In genomic region chr4:20422398-20422797, GRCh38 we compare ENCODE assay signal across 8 cellular contexts.
A peak's percentile ranks its signal among the peaks of the same experiment; 100 is the strongest.
DNase-seq lines count a peak whose midpoint lies in the region; ATAC-seq and TF ChIP-seq lines count a peak whose summit lies in the region.

No MANE protein-coding gene starts in this region.

- no peaks in the 10 kb centered on the region for H3K36me3 Mint-ChIP-seq in natural killer cell
- H3K36me3 Mint-ChIP-seq in natural killer cell treated with Interleukin-12 subunit alpha and Interleukin-12 subunit beta and Interleukin-15 and Interleukin-18, amount 100 ng/mL, for 72 hours: no peaks in the 10 kb centered on the region

- H3K4me1 ChIP-seq in SJCRH30 (no peaks in the 10 kb centered on the region), right lobe of liver (no peaks in the 10 kb centered on the region), upper lobe of right lung (peaks cover 7% of the 10 kb centered on the region)

- no peaks in the 10 kb centered on the region for H3K9me3 ChIP-seq in SJCRH30 (replicated peaks)
- no peaks in the 10 kb centered on the region for H3K9me3 ChIP-seq in right lobe of liver
- no peaks in the 10 kb centered on the region for H3K9me3 ChIP-seq in upper lobe of right lung

- 0% methylated on average over 2 of the region's 2 CpGs for WGBS in right lobe of liver (ENCODE audit: insufficient coverage, low coverage, low lambda C conversion rate, missing lambda C conversion rate)

- H3K27ac Mint-ChIP-seq in natural killer cell: no peak overlapping the region
- no peak overlapping the region for H3K27ac Mint-ChIP-seq in natural killer cell treated with Interleukin-12 subunit alpha and Interleukin-12 subunit beta and Interleukin-15 and Interleukin-18, amount 100 ng/mL, for 72 hours

- H3K27ac ChIP-seq in SJCRH30 (no peak overlapping the region), right lobe of liver (no peak overlapping the region), upper lobe of right lung (no peak overlapping the region)

- DNase-seq in natural killer cell (no peak), HEK293T (ENCODE audit: extremely low spot score) (peak; percentile 43), SJCRH30 (peak; percentile 47 to 68), cardiac fibroblast (ENCODE audit: low read depth in 2 of 2) (peak; percentile 73 to 79), right lobe of liver (peak in 2 of 3 donors; percentile 17 to 52), upper lobe of right lung (no peak)
- no peak for DNase-seq in natural killer cell treated with Interleukin-12 subunit alpha and Interleukin-12 subunit beta and Interleukin-15 and Interleukin-18, amount 100 ng/mL, for 72 hours (ENCODE audit: low spot score)

- peak; percentile 33 to 65 (median 60) for ATAC-seq in natural killer cell
- no peak for ATAC-seq in natural killer cell treated with Interleukin-12 subunit alpha and Interleukin-12 subunit beta and Interleukin-15 and Interleukin-18, amount 100 ng/mL, for 72 hours
- peak; percentile 86 to 93 (median 90) for ATAC-seq in right lobe of liver
- peak; percentile 90 for ATAC-seq in upper lobe of right lung

- intact Hi-C loops in natural killer cell (cut with micrococcal nuclease): no loop called here
- intact Hi-C loops in right lobe of liver (cut with DNase I): loop anchor here (10.0 kb wide), 2 partner anchors 122 to 262 kb away; no protein-coding TSS in a partner anchor
- intact Hi-C loops in upper lobe of right lung (cut with DNase I): loop anchor here (10.0 kb wide), 1 partner anchor 262 kb away; no protein-coding TSS in a partner anchor

- no peak for TF ChIP-seq POLR2A in right lobe of liver (IDR thresholded peaks at IDR 0.05)

- H3K4me1 Mint-ChIP-seq in natural killer cell: peaks cover 0 to 8% of the 10 kb centered on the region in 2 donors
- H3K4me1 Mint-ChIP-seq in natural killer cell treated with Interleukin-12 subunit alpha and Interleukin-12 subunit beta and Interleukin-15 and Interleukin-18, amount 100 ng/mL, for 72 hours (ENCODE audit: low read depth in 2 of 2): peaks cover 4 to 7% of the 10 kb centered on the region in 2 donors

- H3K27me3 Mint-ChIP-seq in natural killer cell (ENCODE audit: low read depth in 2 of 2): peaks cover 6 to 8% of the 10 kb centered on the region in 2 donors
- peaks cover 0 to 7% of the 10 kb centered on the region in 2 donors for H3K27me3 Mint-ChIP-seq in natural killer cell treated with Interleukin-12 subunit alpha and Interleukin-12 subunit beta and Interleukin-15 and Interleukin-18, amount 100 ng/mL, for 72 hours

- CTCF ChIA-PET in HEK293T (lab: Yijun Ruan, JAX): interaction anchor here (1.0 kb wide), 1 partner anchor 15 kb away, joined by 4 read pairs; no protein-coding TSS in a partner anchor

- H3K36me3 ChIP-seq in SJCRH30 (no peaks in the 10 kb centered on the region), right lobe of liver (no peaks in the 10 kb centered on the region), upper lobe of right lung (no peaks in the 10 kb centered on the region)

- H3K4me3 ChIP-seq in SJCRH30 (no peak overlapping the region), cardiac fibroblast (replicated peaks in 1 of 2; ENCODE audit: low read depth in 2 of 2, low read length in 2 of 2) (no peak overlapping the region), right lobe of liver (no peak overlapping the region), upper lobe of right lung (no peak overlapping the region)

- H3K27me3 ChIP-seq in SJCRH30 (peaks cover 8% of the 10 kb centered on the region; the same call in 1 of the 2 replicates), right lobe of liver (no peaks in the 10 kb centered on the region), upper lobe of right lung (no peaks in the 10 kb centered on the region)

- POLR2A ChIA-PET in HEK293T (lab: Yijun Ruan, JAX): no interaction called here

- TF ChIP-seq CTCF in natural killer cell (IDR thresholded peaks at IDR 0.05) (no peak), LNCAP (IDR thresholded peaks at IDR 0.05) (peak; percentile 79), cardiac fibroblast (IDR thresholded peaks at IDR 0.05; ENCODE audit: low read depth, low read length) (peak; percentile 64), right lobe of liver (IDR thresholded peaks at IDR 0.05) (peak; percentile 42 to 62 (median 56)), upper lobe of right lung (IDR thresholded peaks at IDR 0.05) (peak; percentile 56)

- H3K9me3 Mint-ChIP-seq in natural killer cell: no peaks in the 10 kb centered on the region
- H3K9me3 Mint-ChIP-seq in natural killer cell treated with Interleukin-12 subunit alpha and Interleukin-12 subunit beta and Interleukin-15 and Interleukin-18, amount 100 ng/mL, for 72 hours: no peaks in the 10 kb centered on the region

- no peak overlapping the region for H3K4me3 Mint-ChIP-seq in natural killer cell
- H3K4me3 Mint-ChIP-seq in natural killer cell treated with Interleukin-12 subunit alpha and Interleukin-12 subunit beta and Interleukin-15 and Interleukin-18, amount 100 ng/mL, for 72 hours: no peak overlapping the region

TF ChIP-seq in HEK293T, 16 proteins besides CTCF, POLR2A, EP300 and RAD21:
- TF ChIP-seq LEF1 (IDR thresholded peaks at IDR 0.05; ENCODE audit: borderline replicate concordance) (no peak), TARDBP (IDR thresholded peaks at IDR 0.05) (no peak), FOXK2 (IDR thresholded peaks at IDR 0.05) (no peak), HDGF (IDR thresholded peaks at IDR 0.05; ENCODE audit: borderline replicate concordance) (no peak), FOXM1 (IDR thresholded peaks at IDR 0.05; ENCODE audit: borderline replicate concordance) (no peak), FOXA1 (IDR thresholded peaks at IDR 0.05) (no peak), SP1 (IDR thresholded peaks at IDR 0.05) (no peak), ELF4 (IDR thresholded peaks at IDR 0.05) (no peak)

Comparison
In these comparisons a context has a peak if more than half of its experiments do, and no peak if none do; other contexts are left out.
1. ATAC-seq: peak in natural killer cell (3 of 3), right lobe of liver (4 of 4) and upper lobe of right lung (single experiment); none in natural killer cell treated with Interleukin-12 subunit alpha and Interleukin-12 subunit beta and Interleukin-15 and Interleukin-18, amount 100 ng/mL, for 72 hours (0 of 2).
2. DNase-seq: peak in HEK293T (single experiment), SJCRH30 (2 of 2), cardiac fibroblast (2 of 2) and right lobe of liver (2 of 3); none in natural killer cell (single experiment), natural killer cell treated with Interleukin-12 subunit alpha and Interleukin-12 subunit beta and Interleukin-15 and Interleukin-18, amount 100 ng/mL, for 72 hours (single experiment) and upper lobe of right lung (single experiment).